In genomic region chr19:4598712-4599111, GRCh38 we compare ENCODE assay signal across 11 cellular contexts. TPM values are rescaled to one million over a fixed set of nuclear protein-coding genes. Genes with fewer than 3 reads are reported as not detected.
DNase-seq lines count a peak whose midpoint lies in the region; ATAC-seq and TF ChIP-seq lines count a peak whose summit lies in the region.
"Had no signal": no experiment of that assay in that cellular context is flagged by ENCODE, and none has a peak within 500 bp of the region (broad histone marks: within the 10 kb centered on the region; RNA-seq: fewer than 3 reads in every experiment).

No MANE protein-coding gene starts in this region.

- H3K36me3 Mint-ChIP-seq in Calu3 (ENCODE audit: insufficient read depth, unreplicated experiment) (no peaks in the 10 kb centered on the region), HFFc6 (ENCODE audit: low read depth) (no peaks in the 10 kb centered on the region)
- H3K36me3 Mint-ChIP-seq in central memory CD8-positive, alpha-beta T cell (ENCODE audit: insufficient read depth): no peaks in the 10 kb centered on the region
- H3K36me3 Mint-ChIP-seq in naive thymus-derived CD8-positive, alpha-beta T cell: no peaks in the 10 kb centered on the region

- H3K27ac Mint-ChIP-seq in Calu3 (ENCODE audit: unreplicated experiment) (no peak overlapping the region), HFFc6 (no peak overlapping the region)
- H3K27ac Mint-ChIP-seq in central memory CD8-positive, alpha-beta T cell (ENCODE audit: low read depth): no peak overlapping the region
- peak overlapping the region in 2 of 10 donors; percentile 56 to 79 for H3K27ac Mint-ChIP-seq in naive thymus-derived CD8-positive, alpha-beta T cell
- H3K27ac Mint-ChIP-seq: activated CD8-positive, alpha-beta T cell treated with anti-CD3 and anti-CD28 coated beads, Interleukin-2, amount 10 ng/mL, durations not matched to agents 7 days and 5 days had no signal

- peak overlapping the region; percentile 77 for H3K4me3 ChIP-seq in HUES64 (ENCODE audit: low read length)

- H3K4me1 Mint-ChIP-seq in Calu3 (ENCODE audit: low read depth, unreplicated experiment) (no peaks in the 10 kb centered on the region), HFFc6 (ENCODE audit: low read depth) (peaks cover 6% of the 10 kb centered on the region; the same call in 1 of the 2 replicates)
- peaks cover 6% of the 10 kb centered on the region for H3K4me1 Mint-ChIP-seq in central memory CD8-positive, alpha-beta T cell
- peaks cover 5 to 18% (median 14%) of the 10 kb centered on the region in 4 donors for H3K4me1 Mint-ChIP-seq in naive thymus-derived CD8-positive, alpha-beta T cell

- H3K27ac ChIP-seq in HUES64 (ENCODE audit: low read depth, low read length): no peak overlapping the region

- H3K4me1 ChIP-seq in HUES64 (ENCODE audit: insufficient read depth, low read length): no peaks in the 10 kb centered on the region

- H3K4me3 Mint-ChIP-seq in Calu3 (ENCODE audit: low read depth, unreplicated experiment) (peak overlapping the region; percentile 39), HFFc6 (no peak overlapping the region)
- peak overlapping the region; percentile 29 for H3K4me3 Mint-ChIP-seq in central memory CD8-positive, alpha-beta T cell
- peak overlapping the region in 9 of 10 donors; percentile 69 to 79 (median 73) for H3K4me3 Mint-ChIP-seq in naive thymus-derived CD8-positive, alpha-beta T cell
- H3K4me3 Mint-ChIP-seq: activated CD8-positive, alpha-beta T cell treated with anti-CD3 and anti-CD28 coated beads, Interleukin-2, amount 10 ng/mL, durations not matched to agents 7 days and 5 days had no signal

- BruUV-seq in Calu3 (replicated peaks; lab: Mats Ljungman, UMichigan): no TSS peak

- TF ChIP-seq CTCF in Calu3 (IDR thresholded peaks at IDR 0.05; ENCODE audit: unreplicated experiment) (no peak), HFFc6 (IDR thresholded peaks at IDR 0.05) (no peak)

- CTCF ChIA-PET in Calu3 (lab: Charles Lee): no interaction called here

- DNase-seq in Calu3 (no peak), NCI-H526 treated with DMSO at 0.1 percent for 48 hours (lab: John Stamatoyannopoulos, UW) (no peak), HFFc6 (no peak)
- no peak for DNase-seq in central memory CD8-positive, alpha-beta T cell (ENCODE audit: low spot score in 2 of 2)
- no peak for DNase-seq in naive thymus-derived CD8-positive, alpha-beta T cell
- DNase-seq in activated CD8-positive, alpha-beta memory T cell treated with anti-CD3 and anti-CD28 coated beads, Interleukin-2, amount 50 U/mL, for 48 hours: no peak
- DNase-seq: midbrain, NCI-H2081 treated with DMSO at 0.1 percent for 48 hours had no signal

- H3K27me3 Mint-ChIP-seq in Calu3 (ENCODE audit: unreplicated experiment): peaks cover 33% of the 10 kb centered on the region
- peaks cover 19% of the 10 kb centered on the region for H3K27me3 Mint-ChIP-seq in central memory CD8-positive, alpha-beta T cell
- peaks cover 11 to 39% (median 22%) of the 10 kb centered on the region in 5 donors for H3K27me3 Mint-ChIP-seq in naive thymus-derived CD8-positive, alpha-beta T cell
- peaks cover 12% of the 10 kb centered on the region for H3K27me3 Mint-ChIP-seq in HFFc6 (ENCODE audit: insufficient read depth)

- no peak overlapping the region for H3K9ac ChIP-seq in HUES64 (ENCODE audit: low read depth, low read length)

- 17% methylated on average over 13 of the region's 17 CpGs for WGBS in HUES64

- peaks cover 30% of the 10 kb centered on the region for H3K27me3 ChIP-seq in HUES64 (ENCODE audit: insufficient read depth, low read length)

- intact Hi-C loops in Calu3 (cut with micrococcal nuclease; ENCODE audit: unreplicated experiment): no loop called here

- no peak for ATAC-seq in central memory CD8-positive, alpha-beta T cell (replicated peaks; ENCODE audit: extremely low read depth, poor library complexity, severe bottlenecking)
- ATAC-seq in naive thymus-derived CD8-positive, alpha-beta T cell: no peak
- ATAC-seq in HG03139 (IDR thresholded peaks at IDR 0.05; ENCODE audit: unreplicated experiment): no peak

- H3K9me3 Mint-ChIP-seq in Calu3 (ENCODE audit: low read depth, unreplicated experiment) (no peaks in the 10 kb centered on the region), HFFc6 (no peaks in the 10 kb centered on the region)
- no peaks in the 10 kb centered on the region for H3K9me3 Mint-ChIP-seq in central memory CD8-positive, alpha-beta T cell
- H3K9me3 Mint-ChIP-seq in naive thymus-derived CD8-positive, alpha-beta T cell: peaks cover 0 to 1% (median 0%) of the 10 kb centered on the region in 9 donors

- POLR2A ChIA-PET in naive thymus-derived CD8-positive, alpha-beta T cell (lab: Charles Lee): no interaction called here

- no peaks in the 10 kb centered on the region for H3K9me3 ChIP-seq in HUES64 (ENCODE audit: insufficient read depth, low read depth, low read length)

- no peaks in the 10 kb centered on the region for H3K36me3 ChIP-seq in HUES64 (ENCODE audit: insufficient read depth, low read length)

RNA-seq across cellular contexts. Expression of gene SEMA6B, which starts 39.2 kb away (rescaled TPM):
- total RNA-seq in Calu3 (2022): 0.21 and 0.34 TPM in 2 replicates
- polyA plus RNA-seq in HUES64 (2013, experiment 1 of 2): 15.5 TPM
- polyA plus RNA-seq in HUES64 (2013, experiment 2 of 2): 20.2 TPM
- total RNA-seq in naive thymus-derived CD8-positive, alpha-beta T cell: under 1 TPM; 0.60 to 0.68 TPM
- polyA plus RNA-seq in naive thymus-derived CD8-positive, alpha-beta T cell: not detected
- total RNA-seq in HFFc6 (2021; fragmentation: NEBNext Ultra II Directional; extraction: Animal tissue kit (Norgen Biotek cat#: 25700)): under 1 TPM; 0.05 to 0.30 (median 0.21) TPM
- total RNA-seq: activated CD8-positive, alpha-beta T cell treated with anti-CD3 and anti-CD28 coated beads, Interleukin-2, amount 10 ng/mL, durations not matched to agents 7 days and 5 days had no signal

RNA-seq across cellular contexts. Expression of gene TNFAIP8L1, which starts 40.6 kb away (rescaled TPM):
- 4.3 and 5.3 TPM in 2 replicates for total RNA-seq in Calu3 (2022)
- polyA plus RNA-seq in HUES64 (2013, experiment 1 of 2): 3.4 TPM
- 5.5 TPM for polyA plus RNA-seq in HUES64 (2013, experiment 2 of 2)
- 10 to 100 TPM; 19.1 to 20.7 TPM for total RNA-seq in naive thymus-derived CD8-positive, alpha-beta T cell
- 10 to 100 TPM in 2 of 3 donors, 1 to 10 TPM in 1; 5.6 to 16.5 (median 10.3) TPM for polyA plus RNA-seq in naive thymus-derived CD8-positive, alpha-beta T cell
- total RNA-seq in HFFc6 (2021; fragmentation: NEBNext Ultra II Directional; extraction: Animal tissue kit (Norgen Biotek cat#: 25700)): 1 to 10 TPM; 4.5 to 8.2 (median 6.7) TPM

RNA-seq across cellular contexts. Expression of gene LRG1, which starts 58.9 kb away (rescaled TPM):
- total RNA-seq in Calu3 (2022): 28.5 and 36.4 TPM in 2 replicates
- polyA plus RNA-seq in HUES64 (2013, experiment 1 of 2): 0.25 TPM
- polyA plus RNA-seq in HUES64 (2013, experiment 2 of 2): 0.32 TPM
- total RNA-seq in naive thymus-derived CD8-positive, alpha-beta T cell: not detected
- not detected for polyA plus RNA-seq in naive thymus-derived CD8-positive, alpha-beta T cell
- total RNA-seq in HFFc6 (2021; fragmentation: NEBNext Ultra II Directional; extraction: Animal tissue kit (Norgen Biotek cat#: 25700)): not detected
- total RNA-seq: activated CD8-positive, alpha-beta T cell treated with anti-CD3 and anti-CD28 coated beads, Interleukin-2, amount 10 ng/mL, durations not matched to agents 7 days and 5 days had no signal

Comparison
In these comparisons a context has a peak if more than half of its experiments do, and no peak if none do; other contexts are left out.
1. RNA of gene LRG1, which starts 58.9 kb away (total RNA-seq): 28.5 to 36.4 TPM in Calu3; not detected in naive thymus-derived CD8-positive, alpha-beta T cell and not detected in HFFc6; every median in the first group is over 10 times any median in the second.